In the genomic region with DNA sequence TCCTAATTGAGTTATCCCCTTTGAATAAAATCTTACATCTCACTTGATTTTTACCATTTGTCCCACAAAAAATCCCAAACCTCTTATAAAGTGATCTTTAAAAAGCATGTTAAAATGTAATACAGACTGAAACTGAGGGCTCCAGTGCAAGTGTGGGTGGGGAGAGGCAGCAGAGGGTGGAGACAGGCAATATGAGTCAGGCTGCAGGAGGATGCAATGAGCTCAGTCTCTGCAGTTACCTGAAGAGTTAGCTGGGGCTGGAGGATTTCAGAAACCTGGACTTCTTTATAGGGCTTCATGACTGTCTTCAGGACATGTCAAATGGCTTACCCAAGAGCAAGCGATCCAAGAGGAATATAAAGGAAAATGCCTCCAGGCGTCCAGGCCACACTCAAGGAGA, we compare ENCODE assay signal across 1 cellular context.
TF ChIP-seq lines count a peak whose summit lies in the region.

No MANE protein-coding gene starts in this region.

TF ChIP-seq in K562, 482 proteins besides CTCF, POLR2A, EP300 and RAD21 (continued from another document):
- TF ChIP-seq, protein P1, sequence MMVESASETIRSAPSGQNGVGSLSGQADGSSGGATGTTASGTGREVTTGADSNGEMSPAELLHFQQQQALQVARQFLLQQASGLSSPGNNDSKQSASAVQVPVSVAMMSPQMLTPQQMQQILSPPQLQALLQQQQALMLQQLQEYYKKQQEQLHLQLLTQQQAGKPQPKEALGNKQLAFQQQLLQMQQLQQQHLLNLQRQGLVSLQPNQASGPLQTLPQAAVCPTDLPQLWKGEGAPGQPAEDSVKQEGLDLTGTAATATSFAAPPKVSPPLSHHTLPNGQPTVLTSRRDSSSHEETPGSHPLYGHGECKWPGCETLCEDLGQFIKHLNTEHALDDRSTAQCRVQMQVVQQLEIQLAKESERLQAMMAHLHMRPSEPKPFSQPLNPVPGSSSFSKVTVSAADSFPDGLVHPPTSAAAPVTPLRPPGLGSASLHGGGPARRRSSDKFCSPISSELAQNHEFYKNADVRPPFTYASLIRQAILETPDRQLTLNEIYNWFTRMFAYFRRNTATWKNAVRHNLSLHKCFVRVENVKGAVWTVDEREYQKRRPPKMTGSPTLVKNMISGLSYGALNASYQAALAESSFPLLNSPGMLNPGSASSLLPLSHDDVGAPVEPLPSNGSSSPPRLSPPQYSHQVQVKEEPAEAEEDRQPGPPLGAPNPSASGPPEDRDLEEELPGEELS (CRISPR knock-in tag; IDR thresholded peaks at IDR 0.05; ENCODE audit: borderline replicate concordance) = no peak
- TF ChIP-seq NR4A1 (CRISPR knock-in tag; IDR thresholded peaks at IDR 0.05) = no peak
- no peak for TF ChIP-seq NR4A1 (tag; IDR thresholded peaks at IDR 0.05)
- TF ChIP-seq RFX7 (CRISPR knock-in tag; IDR thresholded peaks at IDR 0.05) = no peak
- no peak for TF ChIP-seq STAG1 (CRISPR knock-in tag; IDR thresholded peaks at IDR 0.05; ENCODE audit: borderline replicate concordance)
- TF ChIP-seq TEAD4 (IDR thresholded peaks at IDR 0.05; ENCODE audit: low read length) = no peak
- no peak for TF ChIP-seq TEAD4 (CRISPR knock-in tag; IDR thresholded peaks at IDR 0.05; ENCODE audit: borderline replicate concordance)
- no peak for TF ChIP-seq YY1 (IDR thresholded peaks at IDR 0.05; ENCODE audit: borderline replicate concordance in 1 of 3, control insufficient read depth in 1 of 3, extremely low read depth in 1 of 3, insufficient read depth in 3 of 3, insufficient read length in 1 of 3, insufficient replicate concordance in 2 of 3, low read depth in 1 of 3, low read length in 2 of 3)
- TF ChIP-seq TCF7 (IDR thresholded peaks at IDR 0.05; ENCODE audit: borderline replicate concordance) = no peak
- TF ChIP-seq RBM17 (IDR thresholded peaks at IDR 0.05; ENCODE audit: borderline replicate concordance, low read depth, low read length) = no peak
- TF ChIP-seq SMAD2 (IDR thresholded peaks at IDR 0.05; ENCODE audit: low read depth, low read length) = no peak
- TF ChIP-seq, protein P2, sequence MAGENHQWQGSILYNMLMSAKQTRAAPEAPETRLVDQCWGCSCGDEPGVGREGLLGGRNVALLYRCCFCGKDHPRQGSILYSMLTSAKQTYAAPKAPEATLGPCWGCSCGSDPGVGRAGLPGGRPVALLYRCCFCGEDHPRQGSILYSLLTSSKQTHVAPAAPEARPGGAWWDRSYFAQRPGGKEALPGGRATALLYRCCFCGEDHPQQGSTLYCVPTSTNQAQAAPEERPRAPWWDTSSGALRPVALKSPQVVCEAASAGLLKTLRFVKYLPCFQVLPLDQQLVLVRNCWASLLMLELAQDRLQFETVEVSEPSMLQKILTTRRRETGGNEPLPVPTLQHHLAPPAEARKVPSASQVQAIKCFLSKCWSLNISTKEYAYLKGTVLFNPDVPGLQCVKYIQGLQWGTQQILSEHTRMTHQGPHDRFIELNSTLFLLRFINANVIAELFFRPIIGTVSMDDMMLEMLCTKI (IDR thresholded peaks at IDR 0.05; ENCODE audit: partially characterized antibody) = no peak
- TF ChIP-seq ZBTB1 (CRISPR knock-in tag; IDR thresholded peaks at IDR 0.05; ENCODE audit: borderline replicate concordance, low read depth) = no peak
- TF ChIP-seq, protein P3, sequence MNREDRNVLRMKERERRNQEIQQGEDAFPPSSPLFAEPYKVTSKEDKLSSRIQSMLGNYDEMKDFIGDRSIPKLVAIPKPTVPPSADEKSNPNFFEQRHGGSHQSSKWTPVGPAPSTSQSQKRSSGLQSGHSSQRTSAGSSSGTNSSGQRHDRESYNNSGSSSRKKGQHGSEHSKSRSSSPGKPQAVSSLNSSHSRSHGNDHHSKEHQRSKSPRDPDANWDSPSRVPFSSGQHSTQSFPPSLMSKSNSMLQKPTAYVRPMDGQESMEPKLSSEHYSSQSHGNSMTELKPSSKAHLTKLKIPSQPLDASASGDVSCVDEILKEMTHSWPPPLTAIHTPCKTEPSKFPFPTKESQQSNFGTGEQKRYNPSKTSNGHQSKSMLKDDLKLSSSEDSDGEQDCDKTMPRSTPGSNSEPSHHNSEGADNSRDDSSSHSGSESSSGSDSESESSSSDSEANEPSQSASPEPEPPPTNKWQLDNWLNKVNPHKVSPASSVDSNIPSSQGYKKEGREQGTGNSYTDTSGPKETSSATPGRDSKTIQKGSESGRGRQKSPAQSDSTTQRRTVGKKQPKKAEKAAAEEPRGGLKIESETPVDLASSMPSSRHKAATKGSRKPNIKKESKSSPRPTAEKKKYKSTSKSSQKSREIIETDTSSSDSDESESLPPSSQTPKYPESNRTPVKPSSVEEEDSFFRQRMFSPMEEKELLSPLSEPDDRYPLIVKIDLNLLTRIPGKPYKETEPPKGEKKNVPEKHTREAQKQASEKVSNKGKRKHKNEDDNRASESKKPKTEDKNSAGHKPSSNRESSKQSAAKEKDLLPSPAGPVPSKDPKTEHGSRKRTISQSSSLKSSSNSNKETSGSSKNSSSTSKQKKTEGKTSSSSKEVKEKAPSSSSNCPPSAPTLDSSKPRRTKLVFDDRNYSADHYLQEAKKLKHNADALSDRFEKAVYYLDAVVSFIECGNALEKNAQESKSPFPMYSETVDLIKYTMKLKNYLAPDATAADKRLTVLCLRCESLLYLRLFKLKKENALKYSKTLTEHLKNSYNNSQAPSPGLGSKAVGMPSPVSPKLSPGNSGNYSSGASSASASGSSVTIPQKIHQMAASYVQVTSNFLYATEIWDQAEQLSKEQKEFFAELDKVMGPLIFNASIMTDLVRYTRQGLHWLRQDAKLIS (CRISPR knock-in tag; IDR thresholded peaks at IDR 0.05) = no peak
- TF ChIP-seq HDAC6 (IDR thresholded peaks at IDR 0.05; ENCODE audit: low read depth, low read length) = no peak
- TF ChIP-seq ELF2 (CRISPR knock-in tag; IDR thresholded peaks at IDR 0.05) = no peak
